In the genomic region with DNA sequence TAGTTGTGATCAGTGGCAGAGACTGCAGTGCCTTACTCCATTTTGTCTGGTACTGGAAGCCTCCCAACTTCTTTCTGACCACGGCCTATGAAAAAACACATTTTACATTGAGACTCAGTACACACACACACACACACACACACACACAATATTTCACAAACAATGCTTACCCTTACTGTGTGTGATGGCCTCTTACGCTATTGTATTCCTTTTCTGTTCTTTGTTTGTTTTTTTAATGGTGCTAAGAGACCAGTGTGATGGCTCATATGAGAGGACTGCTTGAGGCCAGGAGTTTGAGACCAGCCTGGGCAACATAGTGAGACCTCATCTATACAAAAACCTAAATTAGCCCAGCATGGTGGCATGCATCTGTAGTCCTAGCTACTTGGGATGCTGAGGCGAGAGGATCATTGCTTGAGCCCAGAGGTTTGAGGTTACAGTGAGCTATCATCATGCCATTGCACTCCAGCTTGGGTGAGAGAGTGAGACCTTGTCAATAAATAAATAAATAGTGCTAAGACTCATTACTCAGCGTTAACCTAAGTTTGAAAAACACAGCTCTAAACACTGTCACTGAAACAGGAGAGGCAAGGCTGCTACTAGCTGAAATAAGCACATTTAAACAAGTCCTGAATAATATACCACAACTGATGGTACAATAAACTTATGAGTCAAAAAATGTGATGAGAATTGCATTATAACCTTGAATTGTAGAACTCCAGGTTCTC, we compare ENCODE assay signal across 2 cellular contexts.
TF ChIP-seq lines count a peak whose summit lies in the region.

No MANE protein-coding gene starts in this region.

TF ChIP-seq in HCT116, 20 proteins besides CTCF, POLR2A, EP300 and RAD21:
- no peak for TF ChIP-seq SIN3A (IDR thresholded peaks at IDR 0.05; ENCODE audit: low read depth)
- no peak for TF ChIP-seq FOSL1 (IDR thresholded peaks at IDR 0.05; ENCODE audit: low read depth)
- TF ChIP-seq CBX3 (IDR thresholded peaks at IDR 0.05; ENCODE audit: low read depth) = no peak
- TF ChIP-seq CEBPB (IDR thresholded peaks at IDR 0.05; ENCODE audit: low read depth) = no peak
- TF ChIP-seq, protein P1, sequence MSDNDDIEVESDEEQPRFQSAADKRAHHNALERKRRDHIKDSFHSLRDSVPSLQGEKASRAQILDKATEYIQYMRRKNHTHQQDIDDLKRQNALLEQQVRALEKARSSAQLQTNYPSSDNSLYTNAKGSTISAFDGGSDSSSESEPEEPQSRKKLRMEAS (IDR thresholded peaks at IDR 0.05) = no peak
- no peak for TF ChIP-seq ZNF274 (IDR thresholded peaks at IDR 0.05; ENCODE audit: low read depth, low read length)
- no peak for TF ChIP-seq POLR2AphosphoS5 (IDR thresholded peaks at IDR 0.05; ENCODE audit: low read depth, low read length)
- TF ChIP-seq ZFX (IDR thresholded peaks at IDR 0.05) = no peak
- TF ChIP-seq, protein P2, sequence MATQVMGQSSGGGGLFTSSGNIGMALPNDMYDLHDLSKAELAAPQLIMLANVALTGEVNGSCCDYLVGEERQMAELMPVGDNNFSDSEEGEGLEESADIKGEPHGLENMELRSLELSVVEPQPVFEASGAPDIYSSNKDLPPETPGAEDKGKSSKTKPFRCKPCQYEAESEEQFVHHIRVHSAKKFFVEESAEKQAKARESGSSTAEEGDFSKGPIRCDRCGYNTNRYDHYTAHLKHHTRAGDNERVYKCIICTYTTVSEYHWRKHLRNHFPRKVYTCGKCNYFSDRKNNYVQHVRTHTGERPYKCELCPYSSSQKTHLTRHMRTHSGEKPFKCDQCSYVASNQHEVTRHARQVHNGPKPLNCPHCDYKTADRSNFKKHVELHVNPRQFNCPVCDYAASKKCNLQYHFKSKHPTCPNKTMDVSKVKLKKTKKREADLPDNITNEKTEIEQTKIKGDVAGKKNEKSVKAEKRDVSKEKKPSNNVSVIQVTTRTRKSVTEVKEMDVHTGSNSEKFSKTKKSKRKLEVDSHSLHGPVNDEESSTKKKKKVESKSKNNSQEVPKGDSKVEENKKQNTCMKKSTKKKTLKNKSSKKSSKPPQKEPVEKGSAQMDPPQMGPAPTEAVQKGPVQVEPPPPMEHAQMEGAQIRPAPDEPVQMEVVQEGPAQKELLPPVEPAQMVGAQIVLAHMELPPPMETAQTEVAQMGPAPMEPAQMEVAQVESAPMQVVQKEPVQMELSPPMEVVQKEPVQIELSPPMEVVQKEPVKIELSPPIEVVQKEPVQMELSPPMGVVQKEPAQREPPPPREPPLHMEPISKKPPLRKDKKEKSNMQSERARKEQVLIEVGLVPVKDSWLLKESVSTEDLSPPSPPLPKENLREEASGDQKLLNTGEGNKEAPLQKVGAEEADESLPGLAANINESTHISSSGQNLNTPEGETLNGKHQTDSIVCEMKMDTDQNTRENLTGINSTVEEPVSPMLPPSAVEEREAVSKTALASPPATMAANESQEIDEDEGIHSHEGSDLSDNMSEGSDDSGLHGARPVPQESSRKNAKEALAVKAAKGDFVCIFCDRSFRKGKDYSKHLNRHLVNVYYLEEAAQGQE (IDR thresholded peaks at IDR 0.05; ENCODE audit: low read depth) = no peak
- TF ChIP-seq, protein P3, sequence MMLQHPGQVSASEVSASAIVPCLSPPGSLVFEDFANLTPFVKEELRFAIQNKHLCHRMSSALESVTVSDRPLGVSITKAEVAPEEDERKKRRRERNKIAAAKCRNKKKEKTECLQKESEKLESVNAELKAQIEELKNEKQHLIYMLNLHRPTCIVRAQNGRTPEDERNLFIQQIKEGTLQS (IDR thresholded peaks at IDR 0.05) = no peak
- TF ChIP-seq YY1 (IDR thresholded peaks at IDR 0.05; ENCODE audit: extremely low read depth, insufficient replicate concordance, low read depth, low read length) = no peak
- TF ChIP-seq ELF1 (IDR thresholded peaks at IDR 0.05; ENCODE audit: borderline replicate concordance, low read depth) = no peak
- TF ChIP-seq SRF (IDR thresholded peaks at IDR 0.05; ENCODE audit: low read depth) = no peak

TF ChIP-seq in K562, 482 proteins besides CTCF, POLR2A, EP300 and RAD21:
- TF ChIP-seq NR4A1 (CRISPR knock-in tag; IDR thresholded peaks at IDR 0.05) (no peak), NR4A1 (tag; IDR thresholded peaks at IDR 0.05) (no peak), NEUROD1 (IDR thresholded peaks at IDR 0.05; ENCODE audit: borderline replicate concordance, low read depth, low read length, partially characterized antibody) (no peak), ZNF146 (CRISPR knock-in tag; IDR thresholded peaks at IDR 0.05; ENCODE audit: unreplicated experiment) (no peak), GABPB2 (CRISPR knock-in tag; conservative IDR thresholded peaks at IDR 0.05) (no peak)
- TF ChIP-seq, protein P4, sequence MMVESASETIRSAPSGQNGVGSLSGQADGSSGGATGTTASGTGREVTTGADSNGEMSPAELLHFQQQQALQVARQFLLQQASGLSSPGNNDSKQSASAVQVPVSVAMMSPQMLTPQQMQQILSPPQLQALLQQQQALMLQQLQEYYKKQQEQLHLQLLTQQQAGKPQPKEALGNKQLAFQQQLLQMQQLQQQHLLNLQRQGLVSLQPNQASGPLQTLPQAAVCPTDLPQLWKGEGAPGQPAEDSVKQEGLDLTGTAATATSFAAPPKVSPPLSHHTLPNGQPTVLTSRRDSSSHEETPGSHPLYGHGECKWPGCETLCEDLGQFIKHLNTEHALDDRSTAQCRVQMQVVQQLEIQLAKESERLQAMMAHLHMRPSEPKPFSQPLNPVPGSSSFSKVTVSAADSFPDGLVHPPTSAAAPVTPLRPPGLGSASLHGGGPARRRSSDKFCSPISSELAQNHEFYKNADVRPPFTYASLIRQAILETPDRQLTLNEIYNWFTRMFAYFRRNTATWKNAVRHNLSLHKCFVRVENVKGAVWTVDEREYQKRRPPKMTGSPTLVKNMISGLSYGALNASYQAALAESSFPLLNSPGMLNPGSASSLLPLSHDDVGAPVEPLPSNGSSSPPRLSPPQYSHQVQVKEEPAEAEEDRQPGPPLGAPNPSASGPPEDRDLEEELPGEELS (CRISPR knock-in tag; IDR thresholded peaks at IDR 0.05; ENCODE audit: borderline replicate concordance) = no peak
